In genomic region chr16:56637814-56638750, GRCh38 we compare ENCODE assay signal across 9 cellular contexts. TPM values are rescaled to one million over a fixed set of nuclear protein-coding genes. Genes with fewer than 3 reads are reported as not detected.
A peak's percentile ranks its signal among the peaks of the same experiment; 100 is the strongest.
DNase-seq lines count a peak whose midpoint lies in the region; ATAC-seq and TF ChIP-seq lines count a peak whose summit lies in the region.
"Had no signal": no experiment of that assay in that cellular context is flagged by ENCODE, and none has a peak within 500 bp of the region (broad histone marks: within the 10 kb centered on the region; RNA-seq: fewer than 3 reads in every experiment).

Gene MT1A (plus strand): TSS chr16:56638666. CDS start chr16:56638739, 73 bp downstream.

- intact Hi-C loops in colonic mucosa (cut with DNase I) = no loop called here
- intact Hi-C loops in left lung (cut with DNase I) = no loop called here

- H3K36me3 ChIP-seq in colonic mucosa (no peaks in the 10 kb centered on the region), left lung (no peaks in the 10 kb centered on the region), stomach smooth muscle (ENCODE audit: control insufficient read depth in 2 of 2, insufficient read depth in 2 of 2, low read length in 2 of 2) (no peaks in the 10 kb centered on the region)

- H3K27me3 ChIP-seq in colonic mucosa = peaks cover 12% of the 10 kb centered on the region
- H3K27me3 ChIP-seq in left lung = peaks cover 26 to 96% of the 10 kb centered on the region in 2 donors
- peaks cover 39 to 70% of the 10 kb centered on the region in 2 donors for H3K27me3 ChIP-seq in stomach smooth muscle (ENCODE audit: control insufficient read depth in 1 of 2, insufficient read depth in 2 of 2, low read length in 2 of 2)

- in situ Hi-C loops in KBM-7 (cut with MboI; ENCODE audit: low pct_unique_long_range_greater_than_20kb, low sequenced_read_pairs) = no loop called here

- H3K4me3 ChIP-seq in colonic mucosa (peak within 1 kb of the TSS; percentile 49), left lung (peak within 1 kb of the TSS; percentile 34 to 41), stomach smooth muscle (ENCODE audit: low read length in 2 of 2) (peak within 1 kb of the TSS; percentile 57 to 75)
- H3K4me3 ChIP-seq: SK-N-MC had no signal

- peak; percentile 29 to 40 for DNase-seq in activated CD4-positive, alpha-beta T cell treated with anti-CD3 and anti-CD28 coated beads, Interleukin-2, amount 50 U/mL, for 48 hours
- no peak for DNase-seq in activated CD4-positive, alpha-beta T cell treated with anti-CD3 and anti-CD28 coated beads for 48 hours
- DNase-seq in colonic mucosa (peak; percentile 90), left lung (peak; percentile 71 to 89), KBM-7 (no peak), NCI-H1092 treated with DMSO at 0.1 percent for 48 hours (lab: John Stamatoyannopoulos, UW) (no peak), DMS 273 (lab: John Stamatoyannopoulos, UW; ENCODE audit: unreplicated experiment) (no peak)

- peak within 1 kb of the TSS; percentile 58 to 63 for H3K9ac ChIP-seq in colonic mucosa (ENCODE audit: low read depth in 2 of 2, low read length in 2 of 2)
- peak within 1 kb of the TSS; percentile 30 to 75 for H3K9ac ChIP-seq in stomach smooth muscle (ENCODE audit: low read length in 2 of 2)

- no peaks in the 10 kb centered on the region for H3K4me1 ChIP-seq in colonic mucosa
- H3K4me1 ChIP-seq in left lung = peaks cover 0 to 32% of the 10 kb centered on the region in 2 donors
- H3K4me1 ChIP-seq in stomach smooth muscle (ENCODE audit: control insufficient read depth, insufficient read depth, low read length) = peaks cover 17% of the 10 kb centered on the region

- no peak for TF ChIP-seq CTCF in colonic mucosa (IDR thresholded peaks at IDR 0.05)
- no peak for TF ChIP-seq CTCF in left lung (IDR thresholded peaks at IDR 0.05)

- ATAC-seq in left lung = peak; percentile 89

- no peaks in the 10 kb centered on the region for H3K9me3 ChIP-seq in colonic mucosa
- no peaks in the 10 kb centered on the region for H3K9me3 ChIP-seq in left lung
- H3K9me3 ChIP-seq in stomach smooth muscle (ENCODE audit: control insufficient read depth in 2 of 2, low read length in 2 of 2) = no peaks in the 10 kb centered on the region

- H3K27ac ChIP-seq in colonic mucosa (no peak within 1 kb of the TSS), left lung (peak within 1 kb of the TSS; percentile 26 to 58), stomach smooth muscle (ENCODE audit: low read length) (peak within 1 kb of the TSS; percentile 49)
- H3K27ac ChIP-seq: SK-N-MC had no signal

RNA-seq across cellular contexts. Expression of gene MT1A, which starts in this region (rescaled TPM):
- 10 to 100 TPM in 1 of 2 donors, 1 to 10 TPM in 1; 5.5 to 10.2 TPM for total RNA-seq in colonic mucosa
- 10 to 100 TPM in 1 of 2 donors, 1 to 10 TPM in 1; 3.1 to 24.1 TPM for total RNA-seq in left lung

Comparison
In these comparisons a context has a peak if more than half of its experiments do, and no peak if none do; other contexts are left out.
1. DNase-seq: peak in activated CD4-positive, alpha-beta T cell treated with anti-CD3 and anti-CD28 coated beads, Interleukin-2, amount 50 U/mL, for 48 hours (2 of 2), colonic mucosa (single experiment) and left lung (2 of 2); none in activated CD4-positive, alpha-beta T cell treated with anti-CD3 and anti-CD28 coated beads for 48 hours (single experiment), KBM-7 (single experiment), NCI-H1092 treated with DMSO at 0.1 percent for 48 hours (single experiment) and DMS 273 (single experiment).
2. Peak in every context shown above with its lines, with median percentiles within 50 percentile points of each other: H3K4me3 ChIP-seq.